ENCODE assay signal across 13 cellular contexts in the genomic region with DNA sequence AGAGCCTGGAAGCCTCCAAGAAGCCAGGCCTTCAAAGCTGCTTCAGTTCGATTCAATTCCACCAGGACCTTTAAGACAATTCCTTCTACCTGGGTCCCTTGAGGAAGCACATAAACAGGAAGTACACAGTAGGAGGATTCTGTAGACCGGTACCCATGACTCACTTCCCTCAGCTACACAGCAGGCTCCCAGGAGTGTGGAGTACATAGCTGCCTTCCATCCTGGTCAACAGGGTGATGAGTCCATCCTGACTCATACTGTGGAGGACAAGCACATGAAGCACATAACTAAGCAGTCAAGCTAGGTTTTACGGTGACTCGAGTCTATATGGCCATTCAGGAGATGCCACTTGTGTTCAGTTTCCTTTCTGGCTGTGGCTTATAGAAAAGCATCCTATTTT.
DNase-seq lines count a peak whose midpoint lies in the region; ATAC-seq and TF ChIP-seq lines count a peak whose summit lies in the region.
"Had no signal": no experiment of that assay in that cellular context is flagged by ENCODE, and none has a peak within 500 bp of the region (broad histone marks: within the 10 kb centered on the region; RNA-seq: fewer than 3 reads in every experiment).

No MANE protein-coding gene starts in this region.

- no peak overlapping the region for H3K4me3 ChIP-seq in Panc1 (ENCODE audit: low read depth in 2 of 2, low read length in 2 of 2)
- no peak overlapping the region for H3K4me3 ChIP-seq in choroid plexus epithelial cell (ENCODE audit: low read depth, low read length)
- H3K4me3 ChIP-seq: skin epidermis, testis had no signal

- no peak overlapping the region for H3K27ac ChIP-seq in Panc1 (ENCODE audit: low read length)
- H3K27ac ChIP-seq: skin epidermis, testis had no signal

- BruUV-seq in Panc1 (replicated peaks; lab: Mats Ljungman, UMichigan), result no TSS peak

- TF ChIP-seq CTCF in Panc1 (IDR thresholded peaks at IDR 0.05), result no peak
- no peak for TF ChIP-seq CTCF in choroid plexus epithelial cell (conservative IDR thresholded peaks at IDR 0.05; ENCODE audit: low read depth, low read length)

- peak; percentile 45 for ATAC-seq in Panc1
- ATAC-seq in GM19351 (IDR thresholded peaks at IDR 0.05; ENCODE audit: unreplicated experiment), result no peak

- CTCF ChIA-PET in Panc1 (lab: Charles Lee), result no interaction called here

- POLR2A ChIA-PET in Panc1 (lab: Charles Lee), result no interaction called here

- in situ Hi-C loops in Panc1 (cut with HindIII; ENCODE audit: low pct_unique_long_range_greater_than_20kb, low sequenced_read_pairs), result no loop called here

- intact Hi-C loops in Panc1 (cut with micrococcal nuclease; ENCODE audit: unreplicated experiment), result no loop called here

- no peaks in the 10 kb centered on the region for H3K36me3 ChIP-seq in Panc1 (ENCODE audit: control insufficient read depth, insufficient read depth, low read length)

- H3K27me3 ChIP-seq in Panc1 (ENCODE audit: control insufficient read depth, insufficient read depth, low read length), result 0 out of 2 replicates have a peak, but pooled peaks cover 2% of the 10 kb centered on the region
- H3K27me3 ChIP-seq: testis had no signal

- H3K4me1 ChIP-seq in Panc1 (ENCODE audit: control insufficient read depth, insufficient read depth, low read length), result no peaks in the 10 kb centered on the region
- H3K4me1 ChIP-seq: Caco-2, testis had no signal

- DNase-seq in GOT3 (lab: John Stamatoyannopoulos, UW) (peak; percentile 13), Panc1 (ENCODE audit: low read depth, low spot score) (peak; percentile 17), choroid plexus epithelial cell (ENCODE audit: low read depth) (peak; percentile 13), stromal cell of bone marrow (ENCODE audit: low read depth) (peak; percentile 23), NCI-H2081 treated with DMSO at 0.1 percent for 48 hours (lab: John Stamatoyannopoulos, UW) (no peak), NCI-H1417 (lab: John Stamatoyannopoulos, UW) (no peak)
- DNase-seq: activated naive CD4-positive, alpha-beta T cell treated with anti-CD3 and anti-CD28 coated beads, Interleukin-2, amount 50 U/mL, for 16 hours; Caco-2; foreskin melanocyte; nucleus accumbens; testis had no signal

- H3K9me3 ChIP-seq in Panc1 (ENCODE audit: control insufficient read depth, insufficient read depth, low read depth, low read length), result no peaks in the 10 kb centered on the region
- H3K9me3 ChIP-seq: Caco-2, testis had no signal

Comparison
In these comparisons a context has a peak if more than half of its experiments do, and no peak if none do; other contexts are left out.
1. DNase-seq: peak in GOT3 (single experiment), Panc1 (single experiment), choroid plexus epithelial cell (single experiment) and stromal cell of bone marrow (single experiment); none in NCI-H2081 treated with DMSO at 0.1 percent for 48 hours (single experiment) and NCI-H1417 (0 of 3).